9 cellular contexts compared by ENCODE assay signal in the genomic region with DNA sequence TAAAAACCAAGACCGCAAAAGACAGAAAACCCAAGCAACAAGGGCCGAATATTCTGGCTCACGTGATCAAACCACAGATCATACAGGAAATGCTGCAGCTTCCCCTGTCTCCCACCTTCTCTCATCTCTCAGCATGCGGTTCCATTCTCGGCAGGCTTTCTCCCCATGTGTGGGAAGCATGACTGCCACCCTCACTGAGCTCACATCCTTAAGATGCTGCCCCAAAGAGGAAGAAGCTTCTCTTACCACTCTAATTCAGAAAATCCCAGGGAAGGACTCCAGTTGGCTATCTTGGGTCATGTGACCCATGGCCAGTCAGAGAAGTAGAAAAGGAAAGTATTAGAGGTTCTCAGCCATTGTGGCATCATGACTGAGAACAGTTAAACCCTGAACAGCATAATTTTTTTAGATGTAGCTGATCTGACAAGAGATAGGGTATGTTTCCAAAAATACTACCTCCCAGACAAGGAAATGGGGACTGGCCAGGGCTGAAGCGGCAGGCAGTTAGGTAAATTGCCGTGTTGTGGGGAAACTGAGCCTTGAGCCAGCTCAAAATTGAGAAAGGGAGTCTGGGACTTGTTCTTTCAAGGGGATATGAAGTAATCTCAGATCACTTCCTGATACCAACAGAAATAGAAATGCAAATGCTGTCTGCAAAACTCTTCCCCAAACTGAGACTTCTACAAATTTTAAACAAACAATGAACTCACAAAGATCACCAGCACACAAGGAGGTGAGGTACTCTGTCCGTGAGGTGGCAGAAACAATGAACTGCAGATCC. TPM values are rescaled to one million over a fixed set of nuclear protein-coding genes. Genes with fewer than 3 reads are reported as not detected.
DNase-seq lines count a peak whose midpoint lies in the region; FAIRE-seq and TF ChIP-seq lines count a peak whose summit lies in the region.
"Had no signal": no experiment of that assay in that cellular context is flagged by ENCODE, and none has a peak within 500 bp of the region (broad histone marks: within the 10 kb centered on the region; RNA-seq: fewer than 3 reads in every experiment).

No MANE protein-coding gene starts in this region.

- peak; percentile 88 to 97 for DNase-seq in HL-60 (ENCODE audit: low read depth in 1 of 2, low spot score in 1 of 2)
- DNase-seq in activated CD4-positive, alpha-beta T cell treated with anti-CD3 and anti-CD28 coated beads for 24 hours (ENCODE audit: low read depth in 2 of 2), result peak; percentile 39 to 41
- DNase-seq in germinal center (ENCODE audit: low spot score), result peak; percentile 79
- peak; percentile 78 for DNase-seq in stimulated activated CD8-positive, alpha-beta memory T cell treated with anti-CD3 and anti-CD28 coated beads, Interleukin-4, amount 100 ng/mL, for 48 hours
- DNase-seq in UCSD-AML1 (lab: John Stamatoyannopoulos, UW; ENCODE audit: unreplicated experiment), result no peak
- DNase-seq in NCI-H1105 (lab: John Stamatoyannopoulos, UW), result no peak
- no peak for DNase-seq in nephron progenitor cell
- DNase-seq in frontal cortex (ENCODE audit: low spot score in 2 of 2), result no peak

- no peak for FAIRE-seq in frontal cortex (lab: Jason Lieb, UNC)

- no peak overlapping the region for H3K4me3 Mint-ChIP-seq in nephron progenitor cell

- H3K27me3 Mint-ChIP-seq in nephron progenitor cell (ENCODE audit: low read depth, poor library complexity), result peaks cover 9% of the 10 kb centered on the region

- H3K4me3 ChIP-seq in HL-60 (replicated peaks; ENCODE audit: insufficient read depth, low read length), result peak overlapping the region; percentile 13; the same call in 1 of the 2 replicates

- peak overlapping the region; percentile 86 for H3K27ac ChIP-seq in HL-60 (replicated peaks)

- no peak for TF ChIP-seq CTCF in HL-60 (IDR thresholded peaks at IDR 0.05; ENCODE audit: insufficient read depth, low read length)
- no peak for TF ChIP-seq CTCF in nephron progenitor cell (IDR thresholded peaks at IDR 0.05)

- H3K9me3 Mint-ChIP-seq in nephron progenitor cell, result peaks cover 16% of the 10 kb centered on the region

- H3K36me3 Mint-ChIP-seq in nephron progenitor cell (ENCODE audit: low read depth), result no peaks in the 10 kb centered on the region

- H3K27me3 ChIP-seq in HL-60 (ENCODE audit: insufficient read depth, poor library complexity, severe bottlenecking), result no peaks in the 10 kb centered on the region

- H3K4me1 Mint-ChIP-seq in nephron progenitor cell, result no peaks in the 10 kb centered on the region

- no peak overlapping the region for H3K27ac Mint-ChIP-seq in nephron progenitor cell

RNA-seq across cellular contexts. Expression of gene GRM4, which starts 37.1 kb away (rescaled TPM):
- total RNA-seq in frontal cortex, result 3.7 TPM
- total RNA-seq: NCI-H460 had no signal

RNA-seq across cellular contexts. Expression of gene HMGA1, which starts 53.7 kb away (rescaled TPM):
- total RNA-seq in frontal cortex, result 24.5 TPM

Comparison
In these comparisons a context has a peak if more than half of its experiments do, and no peak if none do; other contexts are left out.
1. DNase-seq: peak in HL-60 (2 of 2), activated CD4-positive, alpha-beta T cell treated with anti-CD3 and anti-CD28 coated beads for 24 hours (2 of 2), germinal center (single experiment) and stimulated activated CD8-positive, alpha-beta memory T cell treated with anti-CD3 and anti-CD28 coated beads, Interleukin-4, amount 100 ng/mL, for 48 hours (single experiment); none in UCSD-AML1 (single experiment), NCI-H1105 (single experiment), nephron progenitor cell (single experiment) and frontal cortex (0 of 2).